ENCODE assay signal across 7 cellular contexts in genomic region chr14:101643651-101644050, GRCh38.
"Had no signal": no experiment of that assay in that cellular context is flagged by ENCODE, and none has a peak within 500 bp of the region (broad histone marks: within the 10 kb centered on the region; RNA-seq: fewer than 3 reads in every experiment).

No MANE protein-coding gene starts in this region.

- DNase-seq: GDM1, GF-D8 had no signal

- H3K4me3 ChIP-seq: GM12878 had no signal

- ATAC-seq: GM12878 had no signal

- FAIRE-seq: G401.6, GM12878, GM12891, GM12892, GM18507 had no signal
